Comparison of ENCODE assay signal across 8 cellular contexts in the genomic region with DNA sequence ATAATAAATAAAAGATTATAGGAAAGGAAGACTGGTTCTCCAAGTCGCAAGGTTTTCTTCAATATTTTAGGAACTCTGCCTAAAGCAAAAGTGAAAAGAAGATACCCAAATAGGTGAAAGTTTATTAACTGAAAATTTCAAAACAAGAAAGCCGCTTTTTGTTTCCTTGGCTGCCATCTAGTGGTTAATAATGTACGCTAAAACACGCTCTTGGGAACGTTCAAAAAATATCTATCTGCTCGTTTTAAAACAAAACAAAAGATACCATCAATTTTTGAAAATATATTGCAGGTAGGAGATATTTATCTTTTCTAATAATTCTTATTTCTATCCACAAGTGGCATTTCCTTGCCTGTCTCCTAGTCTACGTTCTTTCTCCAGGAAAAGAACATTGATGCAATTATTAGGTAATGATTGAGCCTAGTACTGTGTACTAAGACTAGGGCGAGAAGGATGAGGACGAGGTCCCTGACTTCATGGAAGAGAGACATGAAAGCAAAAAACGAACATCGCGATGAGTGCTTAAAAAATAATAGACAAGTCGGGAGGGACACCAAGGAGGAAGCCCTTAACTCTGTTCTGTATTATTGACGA.
DNase-seq lines count a peak whose midpoint lies in the region; ATAC-seq and TF ChIP-seq lines count a peak whose summit lies in the region.

No MANE protein-coding gene starts in this region.

- peaks cover 4% of the 10 kb centered on the region for H3K27me3 Mint-ChIP-seq in CD8-positive, alpha-beta T cell (ENCODE audit: low read depth)

- no peak for ATAC-seq in CD8-positive, alpha-beta T cell
- ATAC-seq in GM21825 (IDR thresholded peaks at IDR 0.05; ENCODE audit: unreplicated experiment) (no peak), esophagus mucosa (no peak)

- no peaks in the 10 kb centered on the region for H3K36me3 Mint-ChIP-seq in CD8-positive, alpha-beta T cell

- TF ChIP-seq CTCF in CD8-positive, alpha-beta T cell (IDR thresholded peaks at IDR 0.05) = peak; percentile 65

- H3K27ac ChIP-seq in CD8-positive, alpha-beta T cell (ENCODE audit: low read depth, low read length) = no peak overlapping the region

- no peak overlapping the region for H3K4me3 ChIP-seq in CD8-positive, alpha-beta T cell (ENCODE audit: low read depth, low read length)

- intact Hi-C loops in CD8-positive, alpha-beta T cell (cut with DNase I, micrococcal nuclease) = loop anchor here (1.0 to 5.0 kb wide), 2 partner anchors 136 to 179 kb away; no protein-coding TSS in a partner anchor

- H3K36me3 ChIP-seq in CD8-positive, alpha-beta T cell (ENCODE audit: insufficient read depth, low read length) = no peaks in the 10 kb centered on the region

- no peaks in the 10 kb centered on the region for H3K9me3 ChIP-seq in CD8-positive, alpha-beta T cell (ENCODE audit: low read length)

- DNase-seq in CD8-positive, alpha-beta T cell = no peak
- DNase-seq in HT-29 (ENCODE audit: low spot score) = peak; percentile 61
- peak; percentile 21 for DNase-seq in SHP77 treated with DMSO at 0.1 percent for 48 hours (lab: John Stamatoyannopoulos, UW)
- DNase-seq in fibroblast of the conjunctiva (ENCODE audit: low read depth) = peak; percentile 27
- DNase-seq in smooth muscle cell of the brain vasculature (ENCODE audit: low read depth, low spot score) = peak; percentile 15
- DNase-seq in NCI-H446 treated with DMSO at 0.1 percent for 48 hours (lab: John Stamatoyannopoulos, UW) = no peak

- H3K27me3 ChIP-seq in CD8-positive, alpha-beta T cell (ENCODE audit: insufficient read depth, low read length) = no peaks in the 10 kb centered on the region

- CTCF ChIA-PET in CD8-positive, alpha-beta T cell (lab: Charles Lee) = interaction anchor here (2.3 kb wide), 1 partner anchor 10 kb away, joined by 5 read pairs; no protein-coding TSS in a partner anchor

- no peak overlapping the region for H3K4me3 Mint-ChIP-seq in CD8-positive, alpha-beta T cell

- no peaks in the 10 kb centered on the region for H3K4me1 ChIP-seq in CD8-positive, alpha-beta T cell (ENCODE audit: insufficient read depth, low read length)

- no peak overlapping the region for H3K27ac Mint-ChIP-seq in CD8-positive, alpha-beta T cell

- H3K4me1 Mint-ChIP-seq in CD8-positive, alpha-beta T cell (ENCODE audit: low read depth) = no peaks in the 10 kb centered on the region

- no peaks in the 10 kb centered on the region for H3K9me3 Mint-ChIP-seq in CD8-positive, alpha-beta T cell

- POLR2A ChIA-PET in CD8-positive, alpha-beta T cell (lab: Charles Lee) = no interaction called here

Comparison
In these comparisons a context has a peak if more than half of its experiments do, and no peak if none do; other contexts are left out.
1. DNase-seq: peak in HT-29 (single experiment), SHP77 treated with DMSO at 0.1 percent for 48 hours (single experiment), fibroblast of the conjunctiva (single experiment) and smooth muscle cell of the brain vasculature (single experiment); none in CD8-positive, alpha-beta T cell (0 of 7) and NCI-H446 treated with DMSO at 0.1 percent for 48 hours (single experiment).